Comparison of ENCODE assay signal across 11 cellular contexts in genomic region chr1:221840511-221841243, GRCh38.
A peak's percentile ranks its signal among the peaks of the same experiment; 100 is the strongest.
DNase-seq lines count a peak whose midpoint lies in the region; ATAC-seq, FAIRE-seq and TF ChIP-seq lines count a peak whose summit lies in the region.
"Had no signal": no experiment of that assay in that cellular context is flagged by ENCODE, and none has a peak within 500 bp of the region (broad histone marks: within the 10 kb centered on the region; RNA-seq: fewer than 3 reads in every experiment).

No MANE protein-coding gene starts in this region.

- TF ChIP-seq EP300 in A549 (IDR thresholded peaks at IDR 0.05), result no peak

- in situ Hi-C loops in GM13976 (cut with MboI; ENCODE audit: low sequenced_read_pairs, unreplicated experiment), result no loop called here

- H3K9me3 ChIP-seq in A549, result no peaks in the 10 kb centered on the region

- peak in 1 of 2 experiments; percentile 11 for DNase-seq in A549 (ENCODE audit: low read depth in 1 of 2, low spot score in 1 of 2)
- no peak for DNase-seq in HL-60 (ENCODE audit: low read depth in 1 of 2, low spot score in 1 of 2)
- DNase-seq in fibroblast of the aortic adventitia (ENCODE audit: low read depth), result peak; percentile 68
- no peak for DNase-seq in stimulated activated CD4-positive, alpha-beta T cell treated with anti-CD3 and anti-CD28 coated beads, Interleukin-15, amount 100 ng/mL, for 24 hours
- no peak for DNase-seq in GM13976 (ENCODE audit: low spot score)
- DNase-seq in NCI-H2171 treated with DMSO at 0.1 percent for 48 hours (lab: John Stamatoyannopoulos, UW), result no peak
- DNase-seq in SW480 (ENCODE audit: low spot score), result no peak
- DNase-seq: DND-41, KG1 had no signal

- H3K4me3 ChIP-seq in A549 (no peak overlapping the region), HL-60 (replicated peaks; ENCODE audit: insufficient read depth, low read length) (no peak overlapping the region), fibroblast of the aortic adventitia (ENCODE audit: low read depth, low read length) (no peak overlapping the region)

- ATAC-seq in A549 (peak in 1 of 2 experiments; percentile 12; a peak in 2 of 6 replicates), GM19468 (IDR thresholded peaks at IDR 0.05; ENCODE audit: extremely low read depth, unreplicated experiment) (peak; percentile 9)
- ATAC-seq: WTC11 had no signal

- H3K4me2 ChIP-seq in A549, result peak overlapping the region; percentile 48

- peaks cover 33% of the 10 kb centered on the region for H3K4me1 ChIP-seq in A549

- TF ChIP-seq CTCF in A549 (IDR thresholded peaks at IDR 0.05), result no peak
- TF ChIP-seq CTCF in HL-60 (IDR thresholded peaks at IDR 0.05; ENCODE audit: insufficient read depth, low read length), result no peak
- TF ChIP-seq CTCF in fibroblast of the aortic adventitia (IDR thresholded peaks at IDR 0.05; ENCODE audit: insufficient read depth, low read length), result no peak
- no peak for TF ChIP-seq CTCF in GM13976 (IDR thresholded peaks at IDR 0.05; ENCODE audit: borderline replicate concordance, control extremely low read depth, extremely low read depth, insufficient read depth, missing control alignments)

- no peak for FAIRE-seq in A549 (lab: Jason Lieb, UNC)

- 77% methylated on average over 5 of the region's 5 CpGs for WGBS in A549 (ENCODE audit: missing lambda C conversion rate)

- no peak for TF ChIP-seq RAD21 in A549 (conservative IDR thresholded peaks at IDR 0.05 in 1 of 2, IDR thresholded peaks at IDR 0.05 in 1 of 2)

- TF ChIP-seq POLR2A in A549 (IDR thresholded peaks at IDR 0.05; ENCODE audit: low read length), result no peak

- CTCF ChIA-PET in A549 (lab: Yijun Ruan, JAX), result interaction anchor here (1.3 to 3.0 kb wide), 2 partner anchors 11 to 614 kb away, joined by 3 to 11 read pairs; no protein-coding TSS in a partner anchor

- no peaks in the 10 kb centered on the region for H3K27me3 ChIP-seq in HL-60 (ENCODE audit: insufficient read depth, poor library complexity, severe bottlenecking)

- H3K27ac ChIP-seq in A549 (peak overlapping the region; percentile 92 to 95), HL-60 (replicated peaks) (0 out of 2 replicates have a peak overlapping the region, but pooled peaks have one; percentile 17)

- POLR2A ChIA-PET in A549 (lab: Yijun Ruan, JAX), result no interaction called here

TF ChIP-seq in A549, 52 proteins besides CTCF, POLR2A, EP300 and RAD21:
- TF ChIP-seq EHMT2 (IDR thresholded peaks at IDR 0.05; ENCODE audit: low read depth), result no peak
- no peak for TF ChIP-seq CHD2 (IDR thresholded peaks at IDR 0.05; ENCODE audit: low read length, partially characterized antibody)
- no peak for TF ChIP-seq NPAS2 (CRISPR knock-in tag; IDR thresholded peaks at IDR 0.05; ENCODE audit: borderline replicate concordance)
- no peak for TF ChIP-seq PHF8 (IDR thresholded peaks at IDR 0.05; ENCODE audit: borderline replicate concordance, low read depth)
- no peak for TF ChIP-seq MAFK (IDR thresholded peaks at IDR 0.05; ENCODE audit: partially characterized antibody)
- TF ChIP-seq RARB (CRISPR knock-in tag; IDR thresholded peaks at IDR 0.05), result no peak
